Comparison of ENCODE assay signal across 12 cellular contexts in the genomic region with DNA sequence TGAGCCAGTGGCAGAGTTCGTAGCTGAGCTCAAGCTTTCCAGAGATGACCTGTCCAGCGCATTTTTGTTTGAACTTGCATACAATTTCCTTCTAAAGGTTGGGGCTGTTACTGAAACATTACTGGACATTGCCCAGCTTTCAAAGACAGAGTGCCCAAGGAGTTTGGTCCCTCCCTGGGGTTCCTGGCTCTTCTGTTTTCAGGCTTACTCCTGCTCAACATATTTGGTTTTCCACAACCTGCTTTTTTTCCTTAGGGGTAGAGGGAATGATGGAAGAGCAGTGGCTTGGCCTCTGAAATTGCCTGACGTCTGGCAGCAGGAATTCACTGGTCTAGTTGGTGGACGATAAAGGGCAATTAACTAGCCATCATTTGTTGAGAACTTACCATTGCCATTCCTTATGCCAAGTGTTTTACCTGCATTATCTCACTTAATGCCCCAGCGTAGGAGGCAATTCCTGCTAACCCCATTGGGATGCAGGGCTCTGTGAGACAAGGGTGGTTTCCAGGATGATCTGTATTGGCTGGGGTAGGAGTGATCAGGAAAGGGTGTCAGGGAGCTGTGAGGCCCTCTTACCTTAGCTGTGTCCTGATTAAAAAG. TPM values are rescaled to one million over a fixed set of nuclear protein-coding genes. Genes with fewer than 3 reads are reported as not detected.
A peak's percentile ranks its signal among the peaks of the same experiment; 100 is the strongest.
DNase-seq lines count a peak whose midpoint lies in the region; ATAC-seq, FAIRE-seq and TF ChIP-seq lines count a peak whose summit lies in the region.
"Had no signal": no experiment of that assay in that cellular context is flagged by ENCODE, and none has a peak within 500 bp of the region (broad histone marks: within the 10 kb centered on the region; RNA-seq: fewer than 3 reads in every experiment).

No MANE protein-coding gene starts in this region.

- POLR2A ChIA-PET in K562 (lab: Yijun Ruan, JAX), result no interaction called here

- H3K9me3 Mint-ChIP-seq in nephron progenitor cell, result peaks cover 9% of the 10 kb centered on the region
- peaks cover 10% of the 10 kb centered on the region for H3K9me3 Mint-ChIP-seq in activated naive CD8-positive, alpha-beta T cell treated with anti-CD3 and anti-CD28 coated beads for 36 hours

- CTCF ChIA-PET in K562 (lab: Yijun Ruan, JAX; ENCODE audit: low intra/inter-chr PET ratio), result interaction anchor here (0.6 kb wide), 1 partner anchor 58 kb away, joined by 3 read pairs; no protein-coding TSS in a partner anchor

- in situ Hi-C loops in K562 (cut with MboI), result no loop called here

- H3K27ac ChIP-seq in cardiac muscle cell (no peak overlapping the region), K562 (ENCODE audit: extremely low read depth, low read depth, low read length) (no peak overlapping the region)
- H3K27ac ChIP-seq: thyroid gland had no signal

- peak; percentile 58 for FAIRE-seq in K562 (lab: Jason Lieb, UNC)

- H3K27me3 Mint-ChIP-seq in nephron progenitor cell (ENCODE audit: low read depth, poor library complexity), result peaks cover 29% of the 10 kb centered on the region
- H3K27me3 Mint-ChIP-seq in activated naive CD8-positive, alpha-beta T cell treated with anti-CD3 and anti-CD28 coated beads for 36 hours, result no peaks in the 10 kb centered on the region

- H3K36me3 ChIP-seq in cardiac muscle cell (no peaks in the 10 kb centered on the region), K562 (ENCODE audit: control insufficient read depth, insufficient read depth, low read length) (no peaks in the 10 kb centered on the region)
- H3K36me3 ChIP-seq: thyroid gland had no signal

- TF ChIP-seq CTCF in cardiac muscle cell (IDR thresholded peaks at IDR 0.05; ENCODE audit: low read depth, low read length), result no peak
- no peak for TF ChIP-seq CTCF in K562 (IDR thresholded peaks at IDR 0.05 in 2 of 3, conservative IDR thresholded peaks at IDR 0.05 in 1 of 3; ENCODE audit: insufficient read depth in 2 of 3, low read depth in 1 of 3, low read length in 3 of 3)
- no peak for TF ChIP-seq CTCF in nephron progenitor cell (IDR thresholded peaks at IDR 0.05)

- H3K36me3 Mint-ChIP-seq in nephron progenitor cell (ENCODE audit: low read depth), result no peaks in the 10 kb centered on the region
- peaks cover 3% of the 10 kb centered on the region for H3K36me3 Mint-ChIP-seq in activated naive CD8-positive, alpha-beta T cell treated with anti-CD3 and anti-CD28 coated beads for 36 hours

- H3K9me1 ChIP-seq in K562 (ENCODE audit: control insufficient read depth, insufficient read depth, low read length), result no peaks in the 10 kb centered on the region

- no TSS peak for BruUV-seq in K562 (replicated peaks; lab: Mats Ljungman, UMichigan)

- peaks cover 34% of the 10 kb centered on the region for H3K4me1 Mint-ChIP-seq in nephron progenitor cell
- peaks cover 5% of the 10 kb centered on the region for H3K4me1 Mint-ChIP-seq in activated naive CD8-positive, alpha-beta T cell treated with anti-CD3 and anti-CD28 coated beads for 36 hours

- DNase-seq in cardiac muscle cell (ENCODE audit: low read depth in 1 of 2, low spot score in 1 of 2), result peak in 1 of 2 donors; percentile 34
- DNase-seq in Right ventricle myocardium superior, result no peak
- no peak for DNase-seq in K562 (ENCODE audit: extremely low read depth in 1 of 4, low spot score in 3 of 4)
- DNase-seq in nephron progenitor cell, result no peak
- DNase-seq in ureter (ENCODE audit: low spot score), result peak; percentile 33
- no peak for DNase-seq in NCI-H1694 treated with DMSO at 0.1 percent for 48 hours (lab: John Stamatoyannopoulos, UW)
- no peak for DNase-seq in NCI-H2029 (lab: John Stamatoyannopoulos, UW)
- DNase-seq in activated naive CD8-positive, alpha-beta T cell treated with anti-CD3 and anti-CD28 coated beads for 36 hours, result no peak
- DNase-seq: KBM-7, SW 1271 had no signal

- peaks cover 6% of the 10 kb centered on the region for H3K4me1 ChIP-seq in cardiac muscle cell (ENCODE audit: low read depth)
- H3K4me1 ChIP-seq in K562 (replicated peaks in 1 of 2; ENCODE audit: control insufficient read depth in 2 of 2, insufficient read depth in 2 of 2, low read length in 2 of 2), result peaks cover 0 to 8% of the 10 kb centered on the region in 2 experiments; a peak in 3 of 5 replicates

- H3K9me3 ChIP-seq in cardiac muscle cell (ENCODE audit: low read depth) (no peaks in the 10 kb centered on the region), K562 (replicated peaks; ENCODE audit: control insufficient read depth, insufficient read depth, low read depth, low read length) (0 out of 2 replicates have a peak, but pooled peaks cover 4% of the 10 kb centered on the region)
- H3K9me3 ChIP-seq: thyroid gland had no signal

- ATAC-seq in Right ventricle myocardium superior (ENCODE audit: poor library complexity) (no peak), K562 (no peak)

- intact Hi-C loops in Right ventricle myocardium superior (cut with DNase I), result no loop called here
- intact Hi-C loops in K562 (cut with micrococcal nuclease), result no loop called here

- no peak overlapping the region for H3K4me2 ChIP-seq in K562 (ENCODE audit: insufficient read depth, low read length)

- TF ChIP-seq EP300 in K562 (IDR thresholded peaks at IDR 0.05; ENCODE audit: low read length), result no peak

- H3K4me3 ChIP-seq in cardiac muscle cell, result peak overlapping the region; percentile 41
- no peak overlapping the region for H3K4me3 ChIP-seq in K562

- H4K20me1 ChIP-seq in K562 (replicated peaks; ENCODE audit: control insufficient read depth, insufficient read depth, low read length), result peaks cover 5% of the 10 kb centered on the region; the same call in 1 of the 2 replicates

- H3K9ac ChIP-seq in K562 (ENCODE audit: insufficient read depth in 1 of 2, low read depth in 2 of 2, low read length in 2 of 2), result no peak overlapping the region

- H2AFZ ChIP-seq in K562 (ENCODE audit: low read depth, low read length), result no peak overlapping the region

- no peak for TF ChIP-seq POLR2A in K562 (conservative IDR thresholded peaks at IDR 0.05)

- no peaks in the 10 kb centered on the region for H3K79me2 ChIP-seq in K562 (ENCODE audit: control insufficient read depth, insufficient read depth, low read length)

- 3% methylated on average over 5 of the region's 5 CpGs for WGBS in K562 (ENCODE audit: insufficient coverage, low coverage, missing lambda C conversion rate)

- H3K4me3 Mint-ChIP-seq in nephron progenitor cell, result peak overlapping the region; percentile 75
- no peak overlapping the region for H3K4me3 Mint-ChIP-seq in activated naive CD8-positive, alpha-beta T cell treated with anti-CD3 and anti-CD28 coated beads for 36 hours

- no peaks in the 10 kb centered on the region for H3K27me3 ChIP-seq in cardiac muscle cell
- H3K27me3 ChIP-seq in K562 (ENCODE audit: control insufficient read depth in 2 of 2, insufficient read depth in 2 of 2, low read length in 2 of 2), result peaks cover 24 to 42% of the 10 kb centered on the region in 2 experiments; a peak in 4 of 5 replicates
- H3K27me3 ChIP-seq: thyroid gland had no signal

- peak overlapping the region; percentile 54 for H3K27ac Mint-ChIP-seq in nephron progenitor cell
- no peak overlapping the region for H3K27ac Mint-ChIP-seq in activated naive CD8-positive, alpha-beta T cell treated with anti-CD3 and anti-CD28 coated beads for 36 hours
- H3K27ac Mint-ChIP-seq: activated T-helper 2 cell treated with anti-CD3 and anti-CD28 coated beads, Interferon-gamma antibody, Interleukin-2, Interleukin-4, amounts not matched to agents 10 μg/mL and 5 μg/mL and 100 μg/mL, durations not matched to agents 14 hours and 24 hours and 36 hours had no signal

- TF ChIP-seq RAD21 in K562 (CRISPR knock-in tag; conservative IDR thresholded peaks at IDR 0.05 in 1 of 2, IDR thresholded peaks at IDR 0.05 in 1 of 2), result no peak

RNA-seq across cellular contexts. Expression of a gene that starts 1.2 kb away (rescaled TPM):
- total RNA-seq in cardiac muscle cell (102 and 126 TPM in 2 replicates), Right ventricle myocardium superior (138 TPM), K562 (2014; rRNA removed) (2.2 and 3.1 TPM in 2 replicates), K562 (2014; rRNA removed; fragmentation: Illumina TruSeq; extraction: Trizol) (0.95 and 1.1 TPM in 2 replicates), K562 (2015; rRNA removed; fragmentation: Illumina TruSeq; extraction: Trizol) (0.79 and 0.83 TPM in 2 replicates), K562 (2021) (2.9 and 3.0 TPM in 2 replicates), ureter (57.9 TPM)
- polyA plus RNA-seq in cardiac muscle cell (94.7 and 94.9 TPM in 2 replicates), K562 (2011; rRNA removed) (0.65 and 0.67 TPM in 2 replicates), K562 (2014; fragmentation: Illumina TruSeq; extraction: Trizol) (2.1 TPM in 2 replicates), K562 (2014; fragmentation: Nextera tagmentation; extraction: Ambion mirVana) (under 1 TPM; 0.08 to 0.15 TPM), K562 (2014; rRNA removed) (1.7 TPM in 2 replicates)
- total RNA-seq in K562 (2011; cell fraction: chromatin; rRNA removed; ENCODE audit: low replicate concordance), result 1.8 and 5.3 TPM in 2 replicates
- 3.2 and 3.3 TPM in 2 replicates for total RNA-seq in K562 (2011; cell fraction: nucleolus; rRNA removed)
- total RNA-seq in K562 (2011; cell fraction: nucleoplasm; rRNA removed), result 2.8 and 3.2 TPM in 2 replicates
- polyA plus RNA-seq in K562 (2011; cell fraction: cytosol; rRNA removed), result 0.66 and 0.88 TPM in 2 replicates
- 0.83 and 2.0 TPM in 2 replicates for polyA plus RNA-seq in K562 (2011; cell fraction: nucleus; rRNA removed)
- 1.9 and 18.5 TPM in 2 replicates for polyA plus RNA-seq in K562 (2012)
- 0.27 and 0.81 TPM in 2 replicates for polyA minus RNA-seq in K562 (2011; rRNA and poly(A)+ RNA removed)
- 0.95 and 2.0 TPM in 2 replicates for polyA minus RNA-seq in K562 (2011; cell fraction: cytosol; rRNA and poly(A)+ RNA removed)
- 1.4 and 1.9 TPM in 2 replicates for polyA minus RNA-seq in K562 (2011; cell fraction: nucleus; rRNA and poly(A)+ RNA removed)
- 10 to 100 TPM; 61.7 to 65.0 TPM for total RNA-seq in activated naive CD8-positive, alpha-beta T cell treated with anti-CD3 and anti-CD28 coated beads for 36 hours

RNA-seq across cellular contexts. Expression of a gene that starts 54.2 kb away (rescaled TPM):
- total RNA-seq in cardiac muscle cell (0.42 and 2.3 TPM in 2 replicates), Right ventricle myocardium superior (0.27 TPM), K562 (2014; rRNA removed) (0.27 and 0.49 TPM in 2 replicates), K562 (2014; rRNA removed; fragmentation: Illumina TruSeq; extraction: Trizol) (0.29 and 0.33 TPM in 2 replicates), K562 (2015; rRNA removed; fragmentation: Illumina TruSeq; extraction: Trizol) (0.38 and 0.58 TPM in 2 replicates), K562 (2021) (0.27 and 0.63 TPM in 2 replicates), ureter (0.62 TPM)
- polyA plus RNA-seq in cardiac muscle cell (1.4 TPM in 1 of 2 replicates, not detected in the other), K562 (2011; rRNA removed) (0.19 and 0.33 TPM in 2 replicates), K562 (2014; fragmentation: Illumina TruSeq; extraction: Trizol) (0.28 and 0.48 TPM in 2 replicates), K562 (2014; fragmentation: Nextera tagmentation; extraction: Ambion mirVana) (under 1 TPM; 0.21 to 0.31 TPM), K562 (2014; rRNA removed) (0.45 and 1.1 TPM in 2 replicates)
- 0.81 and 1.0 TPM in 2 replicates for total RNA-seq in K562 (2011; cell fraction: chromatin; rRNA removed; ENCODE audit: low replicate concordance)
- total RNA-seq in K562 (2011; cell fraction: nucleolus; rRNA removed), result 0.66 and 0.83 TPM in 2 replicates
- total RNA-seq in K562 (2011; cell fraction: nucleoplasm; rRNA removed), result 1.4 and 3.1 TPM in 2 replicates
- 0.12 and 0.27 TPM in 2 replicates for polyA plus RNA-seq in K562 (2011; cell fraction: cytosol; rRNA removed)
- polyA plus RNA-seq in K562 (2011; cell fraction: nucleus; rRNA removed), result 0.18 and 0.32 TPM in 2 replicates
- 0.18 and 0.44 TPM in 2 replicates for polyA plus RNA-seq in K562 (2012)
- 0.72 and 0.74 TPM in 2 replicates for polyA minus RNA-seq in K562 (2011; rRNA and poly(A)+ RNA removed)
- polyA minus RNA-seq in K562 (2011; cell fraction: cytosol; rRNA and poly(A)+ RNA removed), result not detected in 2 replicates
- 0.81 and 0.89 TPM in 2 replicates for polyA minus RNA-seq in K562 (2011; cell fraction: nucleus; rRNA and poly(A)+ RNA removed)
- total RNA-seq in activated naive CD8-positive, alpha-beta T cell treated with anti-CD3 and anti-CD28 coated beads for 36 hours, result 1 to 10 TPM in 1 of 2 experiments, under 1 TPM in 1; 0.99 to 1.0 TPM

RNA-seq across cellular contexts. Expression of a gene that starts 54.3 kb away (rescaled TPM):
- total RNA-seq in cardiac muscle cell (36.5 TPM in 2 replicates), Right ventricle myocardium superior (20.6 TPM), K562 (2014; rRNA removed) (96.6 and 116 TPM in 2 replicates), K562 (2014; rRNA removed; fragmentation: Illumina TruSeq; extraction: Trizol) (124 and 137 TPM in 2 replicates), K562 (2015; rRNA removed; fragmentation: Illumina TruSeq; extraction: Trizol) (148 and 155 TPM in 2 replicates), K562 (2021) (91.5 and 95.7 TPM in 2 replicates), ureter (34.8 TPM)
- polyA plus RNA-seq in cardiac muscle cell (45.5 and 54.0 TPM in 2 replicates), K562 (2011; rRNA removed) (116 and 163 TPM in 2 replicates), K562 (2014; fragmentation: Illumina TruSeq; extraction: Trizol) (159 and 179 TPM in 2 replicates), K562 (2014; fragmentation: Nextera tagmentation; extraction: Ambion mirVana) (100 to 1,000 TPM in 1 of 2 experiments, 10 to 100 TPM in 1; 52.6 to 110 TPM), K562 (2014; rRNA removed) (102 and 115 TPM in 2 replicates)
- 30.9 and 38.3 TPM in 2 replicates for total RNA-seq in K562 (2011; cell fraction: chromatin; rRNA removed; ENCODE audit: low replicate concordance)
- 28.6 and 39.2 TPM in 2 replicates for total RNA-seq in K562 (2011; cell fraction: nucleolus; rRNA removed)
- 44.4 and 64.5 TPM in 2 replicates for total RNA-seq in K562 (2011; cell fraction: nucleoplasm; rRNA removed)
- 85.5 and 134 TPM in 2 replicates for polyA plus RNA-seq in K562 (2011; cell fraction: cytosol; rRNA removed)
- polyA plus RNA-seq in K562 (2011; cell fraction: nucleus; rRNA removed), result 69.3 and 73.0 TPM in 2 replicates
- polyA plus RNA-seq in K562 (2012), result 75.7 and 93.0 TPM in 2 replicates
- polyA minus RNA-seq in K562 (2011; rRNA and poly(A)+ RNA removed), result 78.4 and 89.9 TPM in 2 replicates
- polyA minus RNA-seq in K562 (2011; cell fraction: cytosol; rRNA and poly(A)+ RNA removed), result 24.5 and 35.2 TPM in 2 replicates
- polyA minus RNA-seq in K562 (2011; cell fraction: nucleus; rRNA and poly(A)+ RNA removed), result 11.8 and 21.7 TPM in 2 replicates
- total RNA-seq in activated naive CD8-positive, alpha-beta T cell treated with anti-CD3 and anti-CD28 coated beads for 36 hours, result 10 to 100 TPM; 94.2 to 97.8 TPM
